Comparison of ENCODE assay signal across 13 cellular contexts in genomic region chr2:227545990-227546389, GRCh38. TPM values are rescaled to one million over a fixed set of nuclear protein-coding genes. Genes with fewer than 3 reads are reported as not detected.
DNase-seq lines count a peak whose midpoint lies in the region; ATAC-seq, FAIRE-seq and TF ChIP-seq lines count a peak whose summit lies in the region.
"Had no signal": no experiment of that assay in that cellular context is flagged by ENCODE, and none has a peak within 500 bp of the region (broad histone marks: within the 10 kb centered on the region; RNA-seq: fewer than 3 reads in every experiment).

No MANE protein-coding gene starts in this region.

- ATAC-seq in activated naive CD8-positive, alpha-beta T cell treated with anti-CD3 and anti-CD28 coated beads, Interleukin-2, amount 50 U/mL, for 24 hours, result no peak
- ATAC-seq in HG02852 (IDR thresholded peaks at IDR 0.05; ENCODE audit: unreplicated experiment), result no peak
- no peak for ATAC-seq in HG02798 (IDR thresholded peaks at IDR 0.05; ENCODE audit: poor library complexity, unreplicated experiment)
- ATAC-seq: T-cell had no signal

- H3K4me2 ChIP-seq in Loucy (ENCODE audit: low read depth, low read length, poor library complexity, severe bottlenecking), result no peak overlapping the region
- H3K4me2 ChIP-seq: BLaER1 had no signal

- H2AFZ ChIP-seq in Loucy (ENCODE audit: low read length), result no peak overlapping the region

- H3K4me3 ChIP-seq in Loucy (ENCODE audit: low read length, poor library complexity, severe bottlenecking) (no peak overlapping the region), small intestine (ENCODE audit: low read depth in 1 of 2, low read length in 2 of 2) (no peak overlapping the region)
- H3K4me3 ChIP-seq: BLaER1, left ventricle myocardium inferior had no signal

- WGBS in small intestine, 3 donors, result 92 to 94% (median 93%) methylated on average over 11 of the region's 11 CpGs

- no peaks in the 10 kb centered on the region for H3K4me1 ChIP-seq in Loucy (ENCODE audit: insufficient read depth, low read length, poor library complexity, severe bottlenecking)
- no peaks in the 10 kb centered on the region for H3K4me1 ChIP-seq in small intestine (ENCODE audit: control insufficient read depth in 2 of 2, insufficient read depth in 1 of 2, low read depth in 1 of 2, low read length in 1 of 2)
- H3K4me1 ChIP-seq: BLaER1, left ventricle myocardium inferior had no signal

- H3K27me3 ChIP-seq in Loucy (ENCODE audit: insufficient read depth, low read length, poor library complexity, severe bottlenecking) (no peaks in the 10 kb centered on the region), small intestine (ENCODE audit: control insufficient read depth in 2 of 2, insufficient read depth in 2 of 2, low read length in 2 of 2) (no peaks in the 10 kb centered on the region)
- H3K27me3 ChIP-seq: BLaER1 had no signal

- no peaks in the 10 kb centered on the region for H3K9me3 ChIP-seq in Loucy (ENCODE audit: insufficient read depth, low read depth, low read length)
- H3K9me3 ChIP-seq in small intestine (ENCODE audit: control insufficient read depth, low read depth), result no peaks in the 10 kb centered on the region

- FAIRE-seq in small intestine (lab: Jason Lieb, UNC), result no peak

- H3K36me3 ChIP-seq in Loucy (ENCODE audit: insufficient read depth, low read length), result peaks cover 22% of the 10 kb centered on the region; the same call in 1 of the 2 replicates
- H3K36me3 ChIP-seq in small intestine (ENCODE audit: control insufficient read depth in 2 of 2, insufficient read depth in 2 of 2, low read length in 2 of 2), result peaks cover 0 to 4% of the 10 kb centered on the region in 2 donors

- H3F3A ChIP-seq in Loucy (ENCODE audit: low read depth), result no peaks in the 10 kb centered on the region

- H3K27ac ChIP-seq in small intestine (ENCODE audit: low read depth in 1 of 2, low read length in 1 of 2), result no peak overlapping the region
- H3K27ac ChIP-seq: BLaER1, left ventricle myocardium inferior had no signal

- H3K27ac Mint-ChIP-seq in activated CD4-positive, alpha-beta T cell treated with anti-CD3 and anti-CD28 coated beads, Interleukin-2, amount 10 ng/mL, durations not matched to agents 24 days and 14 days, result no peak overlapping the region
- no peak overlapping the region for H3K27ac Mint-ChIP-seq in activated naive CD8-positive, alpha-beta T cell treated with anti-CD3 and anti-CD28 coated beads, Interleukin-2, amount 50 U/mL, for 24 hours
- no peak overlapping the region for H3K27ac Mint-ChIP-seq in T-helper 2 cell treated with Interferon-gamma antibody and Interleukin-4, amounts not matched to agents 5 μg/mL and 100 μg/mL, for 36 hours
- H3K27ac Mint-ChIP-seq: T-cell had no signal

- TF ChIP-seq CTCF in Loucy (conservative IDR thresholded peaks at IDR 0.05; ENCODE audit: low read length), result peak; percentile 45

- no peaks in the 10 kb centered on the region for H4K20me1 ChIP-seq in Loucy (ENCODE audit: insufficient read depth, low read length, poor library complexity, severe bottlenecking)
- H4K20me1 ChIP-seq: BLaER1 had no signal

- intact Hi-C loops in activated CD4-positive, alpha-beta T cell treated with anti-CD3 and anti-CD28 coated beads, Interleukin-2, amount 10 ng/mL, durations not matched to agents 24 days and 14 days (cut with micrococcal nuclease), result loop anchor here (5.0 kb wide), 1 partner anchor 139 kb away; no protein-coding TSS in a partner anchor

- peaks cover 13% of the 10 kb centered on the region for H3K4me1 Mint-ChIP-seq in activated CD4-positive, alpha-beta T cell treated with anti-CD3 and anti-CD28 coated beads, Interleukin-2, amount 10 ng/mL, durations not matched to agents 24 days and 14 days
- H3K4me1 Mint-ChIP-seq in activated naive CD8-positive, alpha-beta T cell treated with anti-CD3 and anti-CD28 coated beads, Interleukin-2, amount 50 U/mL, for 24 hours, result peaks cover 14% of the 10 kb centered on the region
- peaks cover 2% of the 10 kb centered on the region for H3K4me1 Mint-ChIP-seq in T-helper 2 cell treated with Interferon-gamma antibody and Interleukin-4, amounts not matched to agents 5 μg/mL and 100 μg/mL, for 36 hours (ENCODE audit: low read depth)

- no peaks in the 10 kb centered on the region for H3K27me3 Mint-ChIP-seq in activated CD4-positive, alpha-beta T cell treated with anti-CD3 and anti-CD28 coated beads, Interleukin-2, amount 10 ng/mL, durations not matched to agents 24 days and 14 days
- H3K27me3 Mint-ChIP-seq in activated naive CD8-positive, alpha-beta T cell treated with anti-CD3 and anti-CD28 coated beads, Interleukin-2, amount 50 U/mL, for 24 hours, result no peaks in the 10 kb centered on the region
- H3K27me3 Mint-ChIP-seq in T-helper 2 cell treated with Interferon-gamma antibody and Interleukin-4, amounts not matched to agents 5 μg/mL and 100 μg/mL, for 36 hours (ENCODE audit: low read depth), result no peaks in the 10 kb centered on the region
- H3K27me3 Mint-ChIP-seq: T-cell had no signal

- no peaks in the 10 kb centered on the region for H3K9me2 ChIP-seq in Loucy (replicated peaks; ENCODE audit: low read depth, low read length)

- peaks cover 68% of the 10 kb centered on the region for H3K36me3 Mint-ChIP-seq in activated CD4-positive, alpha-beta T cell treated with anti-CD3 and anti-CD28 coated beads, Interleukin-2, amount 10 ng/mL, durations not matched to agents 24 days and 14 days (ENCODE audit: low read depth)
- H3K36me3 Mint-ChIP-seq in activated naive CD8-positive, alpha-beta T cell treated with anti-CD3 and anti-CD28 coated beads, Interleukin-2, amount 50 U/mL, for 24 hours (ENCODE audit: low read depth), result peaks cover 59% of the 10 kb centered on the region
- H3K36me3 Mint-ChIP-seq in T-helper 2 cell treated with Interferon-gamma antibody and Interleukin-4, amounts not matched to agents 5 μg/mL and 100 μg/mL, for 36 hours (ENCODE audit: low read depth), result peaks cover 48% of the 10 kb centered on the region

- peaks cover 12% of the 10 kb centered on the region for H3K9me3 Mint-ChIP-seq in activated CD4-positive, alpha-beta T cell treated with anti-CD3 and anti-CD28 coated beads, Interleukin-2, amount 10 ng/mL, durations not matched to agents 24 days and 14 days
- H3K9me3 Mint-ChIP-seq in activated naive CD8-positive, alpha-beta T cell treated with anti-CD3 and anti-CD28 coated beads, Interleukin-2, amount 50 U/mL, for 24 hours, result peaks cover 3% of the 10 kb centered on the region
- peaks cover 6% of the 10 kb centered on the region for H3K9me3 Mint-ChIP-seq in T-helper 2 cell treated with Interferon-gamma antibody and Interleukin-4, amounts not matched to agents 5 μg/mL and 100 μg/mL, for 36 hours

- peak; percentile 67 for DNase-seq in activated CD4-positive, alpha-beta T cell treated with anti-CD3 and anti-CD28 coated beads, Interleukin-2, amount 10 ng/mL, durations not matched to agents 24 days and 14 days
- no peak for DNase-seq in activated CD4-positive, alpha-beta T cell treated with anti-CD3 and anti-CD28 coated beads for 1 hour
- peak; percentile 9 for DNase-seq in activated naive CD8-positive, alpha-beta T cell treated with anti-CD3 and anti-CD28 coated beads, Interleukin-2, amount 50 U/mL, for 24 hours
- DNase-seq in small intestine, result peak; percentile 10
- no peak for DNase-seq in T-helper 2 cell treated with Interferon-gamma antibody and Interleukin-4, amounts not matched to agents 5 μg/mL and 100 μg/mL, for 36 hours (ENCODE audit: low spot score)
- DNase-seq: activated effector memory CD4-positive, alpha-beta T cell treated with anti-CD3 and anti-CD28 coated beads, Interleukin-2, amount 50 U/mL, for 16 hours; left ventricle myocardium inferior had no signal

- no peaks in the 10 kb centered on the region for H3K79me2 ChIP-seq in Loucy (ENCODE audit: insufficient read depth, low read length)

- H3K9ac ChIP-seq in Loucy (ENCODE audit: low read depth, low read length, poor library complexity, severe bottlenecking), result no peak overlapping the region
- H3K9ac ChIP-seq: BLaER1 had no signal

- no peak overlapping the region for H3K4me3 Mint-ChIP-seq in activated CD4-positive, alpha-beta T cell treated with anti-CD3 and anti-CD28 coated beads, Interleukin-2, amount 10 ng/mL, durations not matched to agents 24 days and 14 days
- no peak overlapping the region for H3K4me3 Mint-ChIP-seq in activated naive CD8-positive, alpha-beta T cell treated with anti-CD3 and anti-CD28 coated beads, Interleukin-2, amount 50 U/mL, for 24 hours
- no peak overlapping the region for H3K4me3 Mint-ChIP-seq in T-helper 2 cell treated with Interferon-gamma antibody and Interleukin-4, amounts not matched to agents 5 μg/mL and 100 μg/mL, for 36 hours
- H3K4me3 Mint-ChIP-seq: T-cell had no signal

RNA-seq across cellular contexts. Expression of gene SCYGR2, which starts 52.7 kb away (rescaled TPM):
- not detected in 2 replicates for total RNA-seq in activated CD4-positive, alpha-beta T cell treated with anti-CD3 and anti-CD28 coated beads, Interleukin-2, amount 10 ng/mL, durations not matched to agents 24 days and 14 days
- polyA plus RNA-seq in small intestine, result not detected
- total RNA-seq: left ventricle myocardium inferior, renal cortical epithelial cell, T-cell had no signal

Comparison
In these comparisons a context has a peak if more than half of its experiments do, and no peak if none do; other contexts are left out.
1. DNase-seq: peak in activated CD4-positive, alpha-beta T cell treated with anti-CD3 and anti-CD28 coated beads, Interleukin-2, amount 10 ng/mL, durations not matched to agents 24 days and 14 days (single experiment), activated naive CD8-positive, alpha-beta T cell treated with anti-CD3 and anti-CD28 coated beads, Interleukin-2, amount 50 U/mL, for 24 hours (single experiment) and small intestine (single experiment); none in activated CD4-positive, alpha-beta T cell treated with anti-CD3 and anti-CD28 coated beads for 1 hour (single experiment) and T-helper 2 cell treated with Interferon-gamma antibody and Interleukin-4, amounts not matched to agents 5 μg/mL and 100 μg/mL, for 36 hours (single experiment).